Comparison of ENCODE assay signal across 1 cellular context in genomic region chr11:108222686-108223448, GRCh38.
TF ChIP-seq lines count a peak whose summit lies in the region.

ATM (plus strand) TSS chr11:108223067; CDS start chr11:108227625, 4,558 bp downstream.

TF ChIP-seq in GM12878, 131 proteins besides CTCF, POLR2A, EP300 and RAD21 (continued from another document):
- no peak for TF ChIP-seq SIX5 (IDR thresholded peaks at IDR 0.05; ENCODE audit: low read depth, low read length, severe bottlenecking)
- TF ChIP-seq POU2F2 (IDR thresholded peaks at IDR 0.05; ENCODE audit: borderline replicate concordance, low read depth, low read length): peak; percentile 88
- TF ChIP-seq SPI1 (IDR thresholded peaks at IDR 0.05; ENCODE audit: borderline replicate concordance, insufficient read depth, low read depth, low read length): peak; percentile 30; the same call in 1 of the 2 replicates
- no peak for TF ChIP-seq ZZZ3 (IDR thresholded peaks at IDR 0.05; ENCODE audit: control insufficient read depth, insufficient read length, low read depth)
- TF ChIP-seq USF1 (IDR thresholded peaks at IDR 0.05; ENCODE audit: borderline replicate concordance, extremely low read length, insufficient read depth, low read depth, low read length): peak; percentile 54
- TF ChIP-seq STAT3 (IDR thresholded peaks at IDR 0.05; ENCODE audit: low read depth, low read length): 0 out of 2 replicates have a peak, but pooled peaks have one; percentile 38
- no peak for TF ChIP-seq NR2C2 (IDR thresholded peaks at IDR 0.05; ENCODE audit: borderline replicate concordance, control insufficient read depth, insufficient read length, low read depth)
- peak; percentile 69; the same call in 1 of the 2 replicates for TF ChIP-seq WRNIP1 (IDR thresholded peaks at IDR 0.05; ENCODE audit: borderline replicate concordance, low read depth, low read length)
- peak; percentile 99 for TF ChIP-seq HDGF (IDR thresholded peaks at IDR 0.05)
- no peak for TF ChIP-seq NFYA (IDR thresholded peaks at IDR 0.05; ENCODE audit: borderline replicate concordance, low read depth, low read length)
- peak; percentile 81 for TF ChIP-seq BACH1 (IDR thresholded peaks at IDR 0.05; ENCODE audit: borderline replicate concordance)
- TF ChIP-seq KDM1A (IDR thresholded peaks at IDR 0.05; ENCODE audit: borderline replicate concordance): no peak
- TF ChIP-seq MEF2A (IDR thresholded peaks at IDR 0.05; ENCODE audit: insufficient read depth, low read depth, low read length): no peak
- TF ChIP-seq GABPA (IDR thresholded peaks at IDR 0.05; ENCODE audit: low read depth): peak; percentile 83
- peak; percentile 52 for TF ChIP-seq SP1 (IDR thresholded peaks at IDR 0.05; ENCODE audit: low read depth, low read length)
- 0 out of 2 replicates have a peak, but pooled peaks have one; percentile 16 for TF ChIP-seq ZNF217 (IDR thresholded peaks at IDR 0.05)
- TF ChIP-seq PML (IDR thresholded peaks at IDR 0.05; ENCODE audit: low read length): peak; percentile 78; the same call in 1 of the 2 replicates
